1 cellular context compared by ENCODE assay signal in genomic region chr17:30586818-30587595, GRCh38.
TF ChIP-seq lines count a peak whose summit lies in the region.

No MANE protein-coding gene starts in this region.

TF ChIP-seq in HCT116, 20 proteins besides CTCF, POLR2A, EP300 and RAD21 (continued from another document):
- TF ChIP-seq ZBTB33 (IDR thresholded peaks at IDR 0.05; ENCODE audit: extremely low read depth, insufficient replicate concordance, low read length) (no peak), CBX3 (IDR thresholded peaks at IDR 0.05; ENCODE audit: low read depth) (0 out of 2 replicates have a peak, but pooled peaks have one; percentile 17), FOSL1 (IDR thresholded peaks at IDR 0.05; ENCODE audit: low read depth) (peak; percentile 30; the same call in 1 of the 2 replicates), TCF7L2 (IDR thresholded peaks at IDR 0.05; ENCODE audit: borderline replicate concordance, extremely low read depth, insufficient read depth, insufficient read length) (no peak), ATF3 (IDR thresholded peaks at IDR 0.05) (no peak), MAX (IDR thresholded peaks at IDR 0.05) (no peak), JUND (IDR thresholded peaks at IDR 0.05) (no peak), REST (IDR thresholded peaks at IDR 0.05; ENCODE audit: low read depth) (no peak)
